In the genomic region with DNA sequence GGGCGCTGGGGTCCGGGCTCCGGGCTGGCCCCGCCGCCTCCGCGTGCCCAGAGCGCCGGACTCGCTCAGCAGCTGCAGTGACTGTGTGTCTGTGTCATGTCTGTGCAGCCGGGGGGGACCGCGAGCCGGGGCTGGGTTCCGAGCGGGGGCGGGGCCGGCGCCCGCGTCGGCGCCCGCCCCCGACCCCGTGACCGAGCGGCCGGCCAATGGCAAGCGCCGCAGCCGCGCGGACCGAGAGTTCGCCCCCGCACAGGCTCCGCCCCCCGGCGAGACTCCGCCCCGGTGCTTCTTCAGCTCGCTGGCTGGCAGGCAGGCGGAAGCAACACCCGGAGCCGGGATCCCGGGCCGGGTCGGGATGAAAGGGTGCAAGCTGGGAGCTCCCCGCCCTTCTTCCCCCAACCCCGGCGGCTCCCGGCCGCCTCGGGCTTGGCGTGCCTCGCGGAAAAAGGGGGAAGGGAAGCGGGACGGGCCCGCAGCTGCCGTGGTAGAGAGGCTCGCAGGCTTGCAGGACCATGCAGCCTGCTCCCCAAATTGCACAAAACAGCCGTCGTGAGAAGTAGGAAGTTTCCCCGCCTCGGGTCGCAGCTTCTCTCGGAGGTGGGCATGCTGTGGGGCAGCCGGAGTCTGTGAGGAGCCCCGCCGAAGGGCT, we compare ENCODE assay signal across 8 cellular contexts. TPM values are rescaled to one million over a fixed set of nuclear protein-coding genes. Genes with fewer than 3 reads are reported as not detected.
DNase-seq lines count a peak whose midpoint lies in the region; ATAC-seq and TF ChIP-seq lines count a peak whose summit lies in the region.

No MANE protein-coding gene starts in this region.

- H3K27ac ChIP-seq in HCT116 (ENCODE audit: low read depth, low read length) (no peak overlapping the region), heart left ventricle (peak overlapping the region; percentile 14 to 92 (median 84)), trophoblast cell (ENCODE audit: low read depth, low read length) (no peak overlapping the region), tibial artery (peak overlapping the region; percentile 82 to 86)

- no peak overlapping the region for H2BK5ac ChIP-seq in trophoblast cell (ENCODE audit: low read depth, low read length, poor library complexity)

- H3K4me1 ChIP-seq in HCT116 (ENCODE audit: control insufficient read depth in 1 of 2, insufficient read depth in 2 of 2, low read length in 2 of 2) (peaks cover 0 to 7% of the 10 kb centered on the region in 2 experiments; a peak in 1 of 4 replicates), heart left ventricle (peaks cover 0 to 53% (median 28%) of the 10 kb centered on the region in 12 donors), trophoblast cell (ENCODE audit: control insufficient read depth in 1 of 2, insufficient read depth in 2 of 2, low read length in 2 of 2) (peaks cover 0 to 7% of the 10 kb centered on the region in 2 experiments), tibial artery (peaks cover 0 to 22% (median 18%) of the 10 kb centered on the region in 4 donors)

- H2BK12ac ChIP-seq in trophoblast cell (ENCODE audit: low read length): no peak overlapping the region

- H3K79me1 ChIP-seq in trophoblast cell (ENCODE audit: low read length): peaks cover 8% of the 10 kb centered on the region

- no peaks in the 10 kb centered on the region for H3K79me2 ChIP-seq in HCT116 (ENCODE audit: insufficient read depth, low read length)
- H3K79me2 ChIP-seq in trophoblast cell (ENCODE audit: control insufficient read depth, insufficient read depth, low read length, poor library complexity): peaks cover 4% of the 10 kb centered on the region

- H3K36me3 ChIP-seq in HCT116 (ENCODE audit: control insufficient read depth in 1 of 2, insufficient read depth in 2 of 2, low read length in 2 of 2): no peaks in the 10 kb centered on the region
- H3K36me3 ChIP-seq in heart left ventricle: no peaks in the 10 kb centered on the region
- H3K36me3 ChIP-seq in trophoblast cell (ENCODE audit: control insufficient read depth in 1 of 2, insufficient read depth in 2 of 2, low read length in 2 of 2): no peaks in the 10 kb centered on the region
- H3K36me3 ChIP-seq in tibial artery: no peaks in the 10 kb centered on the region

- H3K9ac ChIP-seq in HCT116 (ENCODE audit: low read length) (no peak overlapping the region), trophoblast cell (ENCODE audit: low read length) (no peak overlapping the region)

- no peak overlapping the region for H2AK5ac ChIP-seq in trophoblast cell (ENCODE audit: low read length)

- H3K4me2 ChIP-seq in HCT116 (ENCODE audit: low read length) (peak overlapping the region; percentile 71), trophoblast cell (ENCODE audit: low read length) (peak overlapping the region; percentile 95)

- RAD21 ChIA-PET in HCT116 (lab: Charles Lee; ENCODE audit: low non-redundant PET in 1 of 2, low total read pairs in 2 of 2, uncharacterized antibody in 2 of 2, unreplicated experiment in 2 of 2): interaction anchor here in 1 of 2 experiments (0.7 kb wide), 1 partner anchor 1236 kb away, joined by 3 read pairs; no protein-coding TSS in a partner anchor

- no peak overlapping the region for H3K23ac ChIP-seq in trophoblast cell (ENCODE audit: low read length)

- H4K20me1 ChIP-seq in HCT116 (ENCODE audit: insufficient read depth): no peaks in the 10 kb centered on the region

- no peak overlapping the region for H3K4ac ChIP-seq in trophoblast cell (ENCODE audit: low read depth, low read length)

- H3K14ac ChIP-seq in trophoblast cell (ENCODE audit: low read length): no peak overlapping the region

- intact Hi-C loops in HCT116 (cut with micrococcal nuclease): loop anchor here (5.0 to 10.0 kb wide), 2 partner anchors 1101 to 1234 kb away; no protein-coding TSS in a partner anchor
- intact Hi-C loops in heart left ventricle (cut with DNase I): loop anchor here (2.0 to 10.0 kb wide), 19 partner anchors 48 to 1104 kb away; no protein-coding TSS in a partner anchor
- intact Hi-C loops in tibial artery (cut with DNase I; ENCODE audit: low total_unique reads): loop anchor here (10.0 kb wide), 1 partner anchor 1104 kb away; no protein-coding TSS in a partner anchor

- peak overlapping the region; percentile 51 for H4K91ac ChIP-seq in trophoblast cell (ENCODE audit: low read depth, low read length)

- H4K8ac ChIP-seq in trophoblast cell (ENCODE audit: low read depth, low read length): peak overlapping the region; percentile 43

- H3K9me3 ChIP-seq in HCT116 (ENCODE audit: control insufficient read depth in 1 of 2, insufficient read depth in 1 of 2, low read depth in 1 of 2, low read length in 2 of 2) (no peaks in the 10 kb centered on the region), heart left ventricle (no peaks in the 10 kb centered on the region), trophoblast cell (ENCODE audit: insufficient read depth, low read depth, low read length) (no peaks in the 10 kb centered on the region), tibial artery (no peaks in the 10 kb centered on the region)

- ATAC-seq in HCT116 (peak; percentile 92), heart left ventricle (peak; percentile 88 to 94 (median 91))

- H3K4me3 ChIP-seq in HCT116 (replicated peaks in 1 of 2; ENCODE audit: low read depth in 1 of 2, low read length in 2 of 2) (peak overlapping the region; percentile 26 to 42; a peak in 3 of 4 replicates), heart left ventricle (peak overlapping the region; percentile 44 to 97 (median 78)), trophoblast cell (ENCODE audit: low read depth, low read length) (peak overlapping the region; percentile 85), tibial artery (peak overlapping the region; percentile 88 to 96)

- TF ChIP-seq CTCF in HCT116 (IDR thresholded peaks at IDR 0.05 in 2 of 3, conservative IDR thresholded peaks at IDR 0.05 in 1 of 3; ENCODE audit: borderline replicate concordance in 1 of 3, insufficient read depth in 1 of 3, low read depth in 2 of 3, low read length in 2 of 3) (no peak), heart left ventricle (IDR thresholded peaks at IDR 0.05) (no peak), tibial artery (IDR thresholded peaks at IDR 0.05) (no peak)

- TF ChIP-seq RAD21 in HCT116 (IDR thresholded peaks at IDR 0.05; ENCODE audit: low read depth): no peak

- H2AFZ ChIP-seq in HCT116 (ENCODE audit: low read depth, low read length, poor library complexity, severe bottlenecking) (no peak overlapping the region), trophoblast cell (ENCODE audit: insufficient read depth, low read length, poor library complexity) (peak overlapping the region; percentile 90)

- peak overlapping the region; percentile 43 for H2BK120ac ChIP-seq in trophoblast cell (ENCODE audit: insufficient read depth, low read length, poor library complexity)

- 0 to 1% (median 1%) methylated on average over 23 to 72 of the region's 72 CpGs for WGBS in heart left ventricle, 4 donors
- no CpG with 5 or more reads among the region's 72 CpGs for WGBS in trophoblast cell (ENCODE audit: extremely low coverage, insufficient coverage, insufficient read length)

- H3K27me3 ChIP-seq in HCT116 (ENCODE audit: insufficient read depth, low read length) (0 out of 2 replicates have a peak, but pooled peaks cover 6% of the 10 kb centered on the region), heart left ventricle (peaks cover 0 to 28% (median 0%) of the 10 kb centered on the region in 9 donors), trophoblast cell (ENCODE audit: insufficient read depth, low read length) (no peaks in the 10 kb centered on the region), tibial artery (no peaks in the 10 kb centered on the region)

- no peaks in the 10 kb centered on the region for H3K9me2 ChIP-seq in HCT116 (ENCODE audit: insufficient read depth)

- no peak for TF ChIP-seq POLR2A in HCT116 (IDR thresholded peaks at IDR 0.05; ENCODE audit: borderline replicate concordance, extremely low read depth, insufficient read depth, insufficient read length)
- peak; percentile 78 to 97 for TF ChIP-seq POLR2A in heart left ventricle (IDR thresholded peaks at IDR 0.05)

- BruUV-seq in HCT116 (replicated peaks; lab: Mats Ljungman, UMichigan): no TSS peak

- DNase-seq in GDM1 (lab: John Stamatoyannopoulos, UW) (peak; percentile 81), HCT116 (ENCODE audit: low read depth, low spot score) (peak; percentile 57), MV-4-11 (lab: John Stamatoyannopoulos, UW) (peak; percentile 66), SW 1271 (lab: John Stamatoyannopoulos, UW) (peak; percentile 61 to 80), amniotic epithelial cell (ENCODE audit: low read depth) (peak; percentile 81), heart left ventricle (peak; percentile 99), trophoblast cell (peak; percentile 86 to 91), tibial artery (peak; percentile 98 to 99)

- POLR2A ChIA-PET in HCT116 (lab: Charles Lee): no interaction called here

- CTCF ChIA-PET in HCT116 (lab: Charles Lee): no interaction called here

- H3K18ac ChIP-seq in trophoblast cell (ENCODE audit: low read length): peak overlapping the region; percentile 56

- H4K12ac ChIP-seq in trophoblast cell (ENCODE audit: low read depth, low read length): peak overlapping the region; percentile 49

TF ChIP-seq in HCT116, 20 proteins besides CTCF, POLR2A, EP300 and RAD21:
- TF ChIP-seq, protein P1, sequence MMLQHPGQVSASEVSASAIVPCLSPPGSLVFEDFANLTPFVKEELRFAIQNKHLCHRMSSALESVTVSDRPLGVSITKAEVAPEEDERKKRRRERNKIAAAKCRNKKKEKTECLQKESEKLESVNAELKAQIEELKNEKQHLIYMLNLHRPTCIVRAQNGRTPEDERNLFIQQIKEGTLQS (IDR thresholded peaks at IDR 0.05): no peak
- 0 out of 2 replicates have a peak, but pooled peaks have one; percentile 26 for TF ChIP-seq POLR2AphosphoS5 (IDR thresholded peaks at IDR 0.05; ENCODE audit: low read depth, low read length)
- peak; percentile 74 for TF ChIP-seq EGR1 (IDR thresholded peaks at IDR 0.05; ENCODE audit: low read depth)
TF ChIP-seq in HCT116: peak in this region for 2.

RNA-seq across cellular contexts. Expression of a gene that starts 0.8 kb away (rescaled TPM):
- 1.5 TPM for total RNA-seq in HCT116 (2021; ENCODE audit: unreplicated experiment)
- polyA plus RNA-seq in HCT116 (2012): 0.69 and 1.3 TPM in 2 replicates
- total RNA-seq in heart left ventricle: 100 to 1,000 TPM in 8 of 9 donors, 10 to 100 TPM in 1; 92.9 to 211 (median 132) TPM
- polyA plus RNA-seq in heart left ventricle: 10 to 100 TPM; 31.2 to 74.6 TPM
- polyA plus RNA-seq in trophoblast cell (2013): 17.3 and 17.7 TPM in 2 replicates

Comparison
In these comparisons a context has a peak if more than half of its experiments do, and no peak if none do; other contexts are left out.
1. H3K27ac ChIP-seq: peak in heart left ventricle (12 of 12) and tibial artery (2 of 2); none in HCT116 (single experiment) and trophoblast cell (single experiment).
2. H3K4me3 ChIP-seq: peak in every context shown above with its lines; median percentile 92 in tibial artery; 85 in trophoblast cell; 78 in heart left ventricle; 34 in HCT116.
3. RNA of a gene that starts 0.8 kb away (total RNA-seq): 92.9 to 211 TPM in heart left ventricle; 1.5 TPM in HCT116 (single experiment); every median in the first group is over 10 times any median in the second.
4. Peak in every context shown above with its lines, with median percentiles within 50 percentile points of each other: DNase-seq.